Comparison of ENCODE assay signal across 8 cellular contexts in genomic region chr16:67246081-67246944, GRCh38. TPM values are rescaled to one million over a fixed set of nuclear protein-coding genes. Genes with fewer than 3 reads are reported as not detected.
DNase-seq lines count a peak whose midpoint lies in the region; FAIRE-seq and TF ChIP-seq lines count a peak whose summit lies in the region.

No MANE protein-coding gene starts in this region.

- H3K36me3 ChIP-seq in SJCRH30 (no peaks in the 10 kb centered on the region), adipocyte (ENCODE audit: control insufficient read depth, insufficient read depth, low read length, severe bottlenecking) (no peaks in the 10 kb centered on the region), parathyroid adenoma (ENCODE audit: control insufficient read depth, insufficient read depth, low read length) (no peaks in the 10 kb centered on the region)

- H2AFZ ChIP-seq in parathyroid adenoma: peak overlapping the region; percentile 77

- no peaks in the 10 kb centered on the region for H3K9me3 ChIP-seq in SJCRH30 (replicated peaks)
- H3K9me3 ChIP-seq in adipocyte (ENCODE audit: control insufficient read depth, low read length): no peaks in the 10 kb centered on the region
- no peaks in the 10 kb centered on the region for H3K9me3 ChIP-seq in parathyroid adenoma (ENCODE audit: control insufficient read depth, low read length)

- H3K4me3 ChIP-seq in SJCRH30: peak overlapping the region; percentile 72
- peak overlapping the region; percentile 92 for H3K4me3 ChIP-seq in adipocyte (ENCODE audit: low read length)
- H3K4me3 ChIP-seq in parathyroid adenoma (ENCODE audit: low read depth, low read length): peak overlapping the region; percentile 67

- peak overlapping the region; percentile 89 for H3K4me2 ChIP-seq in parathyroid adenoma (ENCODE audit: low read length)

- H3K4me1 ChIP-seq in SJCRH30 (peaks cover 33% of the 10 kb centered on the region), adipocyte (ENCODE audit: control insufficient read depth, insufficient read depth, low read length) (peaks cover 63% of the 10 kb centered on the region), parathyroid adenoma (peaks cover 8% of the 10 kb centered on the region)

- H3K9ac ChIP-seq in adipocyte (ENCODE audit: low read length) (peak overlapping the region; percentile 90), parathyroid adenoma (no peak overlapping the region)

- DNase-seq in GM19239 (ENCODE audit: insufficient read length, low spot score): no peak
- DNase-seq in HuH-7 (ENCODE audit: low spot score): peak; percentile 72
- peak; percentile 92 for DNase-seq in SJCRH30
- peak; percentile 93 for DNase-seq in adipocyte (ENCODE audit: low read depth)
- peak; percentile 93 for DNase-seq in cardiac septum (ENCODE audit: low spot score)
- no peak for DNase-seq in cerebellar nuclear complex (lab: John Stamatoyannopoulos, UW)

- no peaks in the 10 kb centered on the region for H3K27me3 ChIP-seq in SJCRH30
- H3K27me3 ChIP-seq in adipocyte (replicated peaks; ENCODE audit: control insufficient read depth, insufficient read depth, low read length): no peaks in the 10 kb centered on the region
- no peaks in the 10 kb centered on the region for H3K27me3 ChIP-seq in parathyroid adenoma (ENCODE audit: control insufficient read depth, insufficient read depth, low read length)

- H3K79me2 ChIP-seq in parathyroid adenoma: peaks cover 2% of the 10 kb centered on the region

- H3K27ac ChIP-seq in C4-2B: peak overlapping the region; percentile 93
- H3K27ac ChIP-seq in SJCRH30: peak overlapping the region; percentile 67
- peak overlapping the region; percentile 79 for H3K27ac ChIP-seq in parathyroid adenoma

- TF ChIP-seq CTCF in C4-2B (conservative IDR thresholded peaks at IDR 0.05): peak; percentile 39
- TF ChIP-seq CTCF in parathyroid adenoma (IDR thresholded peaks at IDR 0.05): peak; percentile 32

- peak; percentile 44 for FAIRE-seq in GM19239 (lab: Jason Lieb, UNC)

- intact Hi-C loops in cardiac septum (cut with DNase I): loop anchor here (5.0 kb wide), 1 partner anchor 269 kb away; no protein-coding TSS in a partner anchor

RNA-seq across cellular contexts. Expression of gene FHOD1, which starts 1.0 kb away (rescaled TPM):
- total RNA-seq in SJCRH30 (2014; rRNA removed; shearing (Covaris generic)): 20.7 and 23.2 TPM in 2 replicates
- 33.4 TPM for total RNA-seq in cardiac septum

RNA-seq across cellular contexts. Expression of gene SLC9A5, which starts 2.5 kb away (rescaled TPM):
- 1.4 and 1.7 TPM in 2 replicates for total RNA-seq in SJCRH30 (2014; rRNA removed; shearing (Covaris generic))
- total RNA-seq in cardiac septum: 1.1 TPM

RNA-seq across cellular contexts. Expression of gene TMEM208, which starts 19.4 kb away (rescaled TPM):
- total RNA-seq in SJCRH30 (2014; rRNA removed; shearing (Covaris generic)): 32.1 and 33.0 TPM in 2 replicates
- 16.3 TPM for total RNA-seq in cardiac septum

RNA-seq across cellular contexts. Expression of gene PLEKHG4, which starts 33.0 kb away (rescaled TPM):
- total RNA-seq in SJCRH30 (2014; rRNA removed; shearing (Covaris generic)): 0.33 TPM in 1 of 2 replicates, not detected in the other
- total RNA-seq in cardiac septum: 0.70 TPM

RNA-seq across cellular contexts. Expression of gene ELMO3, which starts 47.4 kb away (rescaled TPM):
- 0.84 and 1.8 TPM in 2 replicates for total RNA-seq in SJCRH30 (2014; rRNA removed; shearing (Covaris generic))
- 0.92 TPM for total RNA-seq in cardiac septum

Comparison
In these comparisons a context has a peak if more than half of its experiments do, and no peak if none do; other contexts are left out.
1. DNase-seq: peak in HuH-7 (single experiment), SJCRH30 (2 of 2), adipocyte (single experiment) and cardiac septum (single experiment); none in GM19239 (single experiment) and cerebellar nuclear complex (0 of 2).
2. Peak in every context shown above with its lines, with median percentiles within 50 percentile points of each other: H3K27ac ChIP-seq and H3K4me3 ChIP-seq.